In the genomic region with DNA sequence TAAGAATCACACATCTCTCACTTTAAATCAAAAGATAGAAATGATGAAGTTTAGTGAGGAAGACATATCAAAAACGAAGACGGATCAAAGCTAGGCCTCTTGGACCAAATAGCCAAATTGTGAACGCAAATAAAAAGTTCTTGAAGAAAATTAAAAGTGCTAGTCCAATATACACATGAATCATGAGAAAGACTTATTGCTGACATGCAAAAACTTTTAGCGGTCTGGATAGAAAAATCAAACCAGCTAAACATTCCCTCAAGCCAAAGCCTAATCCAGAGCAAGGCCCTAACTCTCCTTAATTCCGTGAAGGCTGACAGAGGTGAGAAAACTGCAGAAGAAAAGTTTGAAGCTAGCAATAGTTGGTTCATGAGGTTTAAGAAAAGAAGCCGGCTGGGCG, we compare ENCODE assay signal across 7 cellular contexts.
"Had no signal": no experiment of that assay in that cellular context is flagged by ENCODE, and none has a peak within 500 bp of the region (broad histone marks: within the 10 kb centered on the region; RNA-seq: fewer than 3 reads in every experiment).

No MANE protein-coding gene starts in this region.

- H3K9me3 Mint-ChIP-seq: GM23338, H9 had no signal

- H3K4me2 ChIP-seq: GM23338 had no signal

- FAIRE-seq: H1, H54, HTR-8/SVneo had no signal

- H3K4me3 Mint-ChIP-seq: GM23338, H9 had no signal

- H2AFZ ChIP-seq: GM23338 had no signal

- ATAC-seq: GM23338 had no signal

- H3K4me3 ChIP-seq: GM23338 had no signal

- DNase-seq: H9, HCEC 1CT, KBM-7 had no signal

- H3K27ac Mint-ChIP-seq: GM23338, H9 had no signal

- H3K4me1 Mint-ChIP-seq: GM23338 had no signal
